ENCODE assay signal across 12 cellular contexts in genomic region chr6:43953794-43954310, GRCh38.
DNase-seq lines count a peak whose midpoint lies in the region; ATAC-seq and TF ChIP-seq lines count a peak whose summit lies in the region.
"Had no signal": no experiment of that assay in that cellular context is flagged by ENCODE, and none has a peak within 500 bp of the region (broad histone marks: within the 10 kb centered on the region; RNA-seq: fewer than 3 reads in every experiment).

No MANE protein-coding gene starts in this region.

- H3K4me3 ChIP-seq in AG04450 (ENCODE audit: low read depth, low read length) (no peak overlapping the region), epithelial cell of esophagus (ENCODE audit: low read length) (no peak overlapping the region), right lobe of liver (no peak overlapping the region)
- H3K4me3 ChIP-seq: BLaER1 treated with 17β-estradiol and CSF1 and Interleukin-3, amounts not matched to agents 10 nM and 100 nM had no signal

- peak; percentile 37 for TF ChIP-seq RAD21 in Ishikawa (IDR thresholded peaks at IDR 0.05; ENCODE audit: low read depth)

- TF ChIP-seq POLR2A in right lobe of liver (IDR thresholded peaks at IDR 0.05) = no peak

- POLR2A ChIA-PET in AG04450 (lab: Yijun Ruan, JAX) = interaction anchor here (0.6 kb wide), 1 partner anchor 311 kb away, joined by 6 read pairs; no protein-coding TSS in a partner anchor

- intact Hi-C loops in right lobe of liver (cut with DNase I) = loop anchor here (10.0 kb wide), 2 partner anchors 99 to 111 kb away; no protein-coding TSS in a partner anchor

- peak; percentile 11 to 40 (median 22) for ATAC-seq in right lobe of liver
- ATAC-seq in GM21737 (IDR thresholded peaks at IDR 0.05; ENCODE audit: unreplicated experiment) = no peak
- ATAC-seq in HG03175 (IDR thresholded peaks at IDR 0.05; ENCODE audit: unreplicated experiment) = no peak
- no peak for ATAC-seq in GM19328 (IDR thresholded peaks at IDR 0.05; ENCODE audit: unreplicated experiment)
- ATAC-seq: esophagus mucosa had no signal

- no peaks in the 10 kb centered on the region for H3K36me3 ChIP-seq in right lobe of liver
- H3K36me3 ChIP-seq: BLaER1 treated with 17β-estradiol and CSF1 and Interleukin-3, amounts not matched to agents 10 nM and 100 nM had no signal

- peaks cover 2% of the 10 kb centered on the region; the same call in 1 of the 2 replicates for H3K9me3 ChIP-seq in AG04450 (ENCODE audit: control insufficient read depth, insufficient read depth, low read length)
- no peaks in the 10 kb centered on the region for H3K9me3 ChIP-seq in right lobe of liver

- DNase-seq in AG04450 (ENCODE audit: low read depth, low spot score) (no peak), epithelial cell of esophagus (ENCODE audit: low read depth) (no peak), right lobe of liver (peak in 2 of 3 donors; percentile 44 to 59), NCI-H146 treated with DMSO at 0.1 percent for 48 hours (lab: John Stamatoyannopoulos, UW; ENCODE audit: unreplicated experiment) (no peak)
- DNase-seq: naive B cell, NCI-H510A treated with DMSO at 0.1 percent for 48 hours had no signal

- CTCF ChIA-PET in AG04450 (lab: Charles Lee) = interaction anchor here (0.7 to 1.3 kb wide), 6 partner anchors 18 to 287 kb away, joined by 3 to 5 read pairs (median 4); no protein-coding TSS in a partner anchor

- H3K27ac ChIP-seq in AG04450 (ENCODE audit: low read depth, low read length) (no peak overlapping the region), right lobe of liver (peak overlapping the region in 1 of 3 donors; percentile 1)
- H3K27ac ChIP-seq: BLaER1 treated with 17β-estradiol and CSF1 and Interleukin-3, amounts not matched to agents 10 nM and 100 nM had no signal

- TF ChIP-seq EP300 in Ishikawa (IDR thresholded peaks at IDR 0.05; ENCODE audit: borderline replicate concordance) = no peak

- H3K27me3 ChIP-seq in AG04450 (ENCODE audit: control insufficient read depth, insufficient read depth, low read length) (no peaks in the 10 kb centered on the region), right lobe of liver (no peaks in the 10 kb centered on the region)
- H3K27me3 ChIP-seq: BLaER1 treated with 17β-estradiol and CSF1 and Interleukin-3, amounts not matched to agents 10 nM and 100 nM had no signal

- TF ChIP-seq CTCF in AG04450 (IDR thresholded peaks at IDR 0.05; ENCODE audit: low read depth, low read length) (peak; percentile 38; the same call in 1 of the 2 replicates), epithelial cell of esophagus (IDR thresholded peaks at IDR 0.05; ENCODE audit: insufficient read depth, low read depth, low read length, missing control alignments) (peak; percentile 2), right lobe of liver (IDR thresholded peaks at IDR 0.05) (peak; percentile 22 to 43 (median 24))

- WGBS in right lobe of liver (ENCODE audit: insufficient coverage, low coverage, low lambda C conversion rate, missing lambda C conversion rate) = no CpG with 5 or more reads among the region's 8 CpGs

- peaks cover 0 to 30% (median 8%) of the 10 kb centered on the region in 4 donors for H3K4me1 ChIP-seq in right lobe of liver

TF ChIP-seq in Ishikawa, 13 proteins besides CTCF, POLR2A, EP300 and RAD21:
- no peak for TF ChIP-seq CREB1 (IDR thresholded peaks at IDR 0.05; ENCODE audit: low read depth)
- no peak for TF ChIP-seq EGR1 (IDR thresholded peaks at IDR 0.05)
- no peak for TF ChIP-seq FOXM1 (IDR thresholded peaks at IDR 0.05; ENCODE audit: borderline replicate concordance, low read depth)
- TF ChIP-seq REST (IDR thresholded peaks at IDR 0.05; ENCODE audit: low read depth) = no peak
- TF ChIP-seq TAF1 (IDR thresholded peaks at IDR 0.05; ENCODE audit: low read depth) = no peak
- TF ChIP-seq TEAD4 (IDR thresholded peaks at IDR 0.05) = no peak
- TF ChIP-seq YY1 (IDR thresholded peaks at IDR 0.05; ENCODE audit: low read depth) = no peak
- no peak for TF ChIP-seq CEBPB (IDR thresholded peaks at IDR 0.05)
- TF ChIP-seq USF1 (IDR thresholded peaks at IDR 0.05) = no peak
- TF ChIP-seq ZBTB7A (IDR thresholded peaks at IDR 0.05; ENCODE audit: low read depth) = no peak
- no peak for TF ChIP-seq NFIC (IDR thresholded peaks at IDR 0.05)
- no peak for TF ChIP-seq MAX (IDR thresholded peaks at IDR 0.05)
- TF ChIP-seq TCF12 (IDR thresholded peaks at IDR 0.05; ENCODE audit: low read depth) = no peak

Comparison
In these comparisons a context has a peak if more than half of its experiments do, and no peak if none do; other contexts are left out.
1. DNase-seq: peak in right lobe of liver (2 of 3); none in AG04450 (single experiment), epithelial cell of esophagus (single experiment) and NCI-H146 treated with DMSO at 0.1 percent for 48 hours (single experiment).
2. ATAC-seq: peak in right lobe of liver (4 of 4); none in GM21737 (single experiment), HG03175 (single experiment) and GM19328 (single experiment).
3. Peak in every context shown above with its lines, with median percentiles within 50 percentile points of each other: CTCF ChIP-seq.